In the genomic region with DNA sequence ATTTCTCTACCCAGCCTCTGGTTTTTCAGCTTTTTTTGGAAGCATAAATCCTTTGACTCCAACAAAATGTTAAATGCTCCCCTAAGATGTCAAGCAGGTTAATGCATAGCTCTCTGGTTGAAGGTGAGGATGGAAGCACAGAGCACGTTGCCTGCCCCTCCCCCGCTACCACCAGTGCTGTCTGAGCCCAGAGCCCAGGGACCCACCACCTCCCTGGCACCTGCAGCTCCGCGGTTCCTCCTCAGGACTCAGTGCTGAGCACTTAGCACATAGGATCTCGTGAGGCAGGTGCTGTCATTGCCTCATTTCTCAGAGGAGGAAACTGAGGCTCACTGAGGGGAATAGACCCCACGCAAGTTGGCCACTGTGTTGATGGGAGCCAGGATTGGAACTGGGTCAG, we compare ENCODE assay signal across 30 cellular contexts. TPM values are rescaled to one million over a fixed set of nuclear protein-coding genes. Genes with fewer than 3 reads are reported as not detected.
"Had no signal": no experiment of that assay in that cellular context is flagged by ENCODE, and none has a peak within 500 bp of the region (broad histone marks: within the 10 kb centered on the region; RNA-seq: fewer than 3 reads in every experiment).

No MANE protein-coding gene starts in this region.

- H2AFZ ChIP-seq: hepatocyte had no signal

- DNase-seq: kidney glomerular epithelial cell; left cardiac atrium; left ventricle myocardium superior; lower lobe of right lung; mammary epithelial cell; mesenchymal stem cell; naive thymus-derived CD8-positive, alpha-beta T cell; occipital lobe; ovary; right lobe of liver; stimulated activated CD4-positive, alpha-beta T cell treated with anti-CD3 and anti-CD28 coated beads, Interleukin-1b, Interleukin-23, amount 100 ng/mL, for 48 hours; stimulated activated CD4-positive, alpha-beta T cell treated with anti-CD3 and anti-CD28 coated beads, Interleukin-2, amount 100 ng/mL, for 48 hours; stimulated activated CD4-positive, alpha-beta T cell treated with anti-CD3 and anti-CD28 coated beads, Interleukin-4, amount 100 ng/mL, for 4 hours; stimulated activated CD8-positive, alpha-beta memory T cell treated with anti-CD3 and anti-CD28 coated beads, Interleukin-4, amount 100 ng/mL, for 48 hours; stimulated activated naive CD4-positive, alpha-beta T cell treated with Interleukin-2 at 50 U/mL for 16 hours; stimulated activated naive CD8-positive, alpha-beta T cell treated with anti-CD3 and anti-CD28 coated beads, Interleukin-15, amount 100 ng/mL, for 72 hours; substantia nigra; uterus had no signal

- H3K27ac ChIP-seq: hepatocyte, lower lobe of right lung, neutrophil, ovary, right atrium auricular region, right lobe of liver, tibial nerve, uterus had no signal

- H3K9me3 ChIP-seq: neutrophil, ovary had no signal

- H3K36me3 ChIP-seq: neutrophil, ovary, right atrium auricular region, right lobe of liver, uterus had no signal

- H3K4me3 ChIP-seq: hepatocyte, lower lobe of right lung, ovary, right atrium auricular region, right lobe of liver, smooth muscle cell, tibial nerve, uterus had no signal

- H3K9me3 Mint-ChIP-seq: neural crest cell, type B pancreatic cell had no signal

- H3K4me1 ChIP-seq: lower lobe of right lung, right lobe of liver, tibial nerve, uterus had no signal

- ATAC-seq: left cardiac atrium; left lobe of liver; left ventricle myocardium superior; lower lobe of right lung; naive thymus-derived CD8-positive, alpha-beta T cell; right lobe of liver; stimulated activated memory B cell treated with anti-CD40 and anti-IgM and Interleukin-4, amounts not matched to agents 10 μg/mL and 1 μg/mL and 100 μg/mL, for 72 hours; stimulated activated naive CD8-positive, alpha-beta T cell treated with anti-CD3 and anti-CD28 coated beads, Interleukin-15, amount 100 ng/mL, for 72 hours had no signal

- H3K79me2 ChIP-seq: hepatocyte had no signal

- H3K4me3 Mint-ChIP-seq: naive thymus-derived CD8-positive, alpha-beta T cell; nephron; neural crest cell; stimulated activated memory B cell treated with anti-CD40 and anti-IgM and Interleukin-4, amounts not matched to agents 10 μg/mL and 1 μg/mL and 100 μg/mL, for 72 hours; stimulated activated naive CD8-positive, alpha-beta T cell treated with anti-CD3 and anti-CD28 coated beads, Interleukin-15, amount 100 ng/mL, for 72 hours; type B pancreatic cell had no signal

- H3K27me3 Mint-ChIP-seq: naive thymus-derived CD8-positive, alpha-beta T cell; progenitor cell of endocrine pancreas; stimulated activated memory B cell treated with anti-CD40 and anti-IgM and Interleukin-4, amounts not matched to agents 10 μg/mL and 1 μg/mL and 100 μg/mL, for 72 hours; stimulated activated naive CD8-positive, alpha-beta T cell treated with anti-CD3 and anti-CD28 coated beads, Interleukin-15, amount 100 ng/mL, for 72 hours; type B pancreatic cell had no signal

- H3K27me3 ChIP-seq: hepatocyte, neutrophil, ovary, right atrium auricular region, right lobe of liver, tibial nerve, uterus had no signal

- H3K4me2 ChIP-seq: hepatocyte, smooth muscle cell had no signal

- H3K4me1 Mint-ChIP-seq: naive thymus-derived CD8-positive, alpha-beta T cell; nephron; neural crest cell; stimulated activated memory B cell treated with anti-CD40 and anti-IgM and Interleukin-4, amounts not matched to agents 10 μg/mL and 1 μg/mL and 100 μg/mL, for 72 hours; stimulated activated naive CD8-positive, alpha-beta T cell treated with anti-CD3 and anti-CD28 coated beads, Interleukin-15, amount 100 ng/mL, for 72 hours had no signal

- H3K27ac Mint-ChIP-seq: naive thymus-derived CD8-positive, alpha-beta T cell; nephron; progenitor cell of endocrine pancreas; stimulated activated memory B cell treated with anti-CD40 and anti-IgM and Interleukin-4, amounts not matched to agents 10 μg/mL and 1 μg/mL and 100 μg/mL, for 72 hours; stimulated activated naive CD8-positive, alpha-beta T cell treated with anti-CD3 and anti-CD28 coated beads, Interleukin-15, amount 100 ng/mL, for 72 hours; type B pancreatic cell had no signal

RNA-seq across cellular contexts. Expression of a gene that starts 48.6 kb away (rescaled TPM):
- total RNA-seq: left lobe of liver; lower lobe of right lung; naive thymus-derived CD8-positive, alpha-beta T cell; right atrium auricular region; right lobe of liver; tibial nerve; ureter had no signal
- polyA plus RNA-seq: naive thymus-derived CD8-positive, alpha-beta T cell had no signal
